ENCODE assay signal across 1 cellular context in the genomic region with DNA sequence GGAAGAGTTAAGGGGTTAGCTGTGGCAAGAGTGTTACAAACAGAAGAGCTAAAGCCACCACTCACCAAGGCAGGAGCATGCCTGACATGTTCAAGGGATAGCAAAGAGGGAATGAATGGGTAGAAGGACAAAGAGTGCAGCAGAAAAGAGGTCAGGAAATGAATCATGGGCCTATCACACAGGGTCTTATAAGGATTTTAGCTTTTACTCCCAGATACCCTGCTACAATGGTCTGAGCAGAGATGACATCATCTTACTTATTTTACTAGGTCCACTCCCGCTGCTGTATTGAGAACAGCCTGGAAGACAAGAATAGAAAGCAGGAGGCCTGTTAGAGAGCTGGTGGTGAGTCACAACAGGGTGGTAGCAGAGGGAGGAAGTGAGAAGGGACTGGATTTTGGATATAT.
TF ChIP-seq lines count a peak whose summit lies in the region.

No MANE protein-coding gene starts in this region.

TF ChIP-seq in PFSK-1, 5 proteins besides CTCF, POLR2A, EP300 and RAD21 (continued from another document):
- TF ChIP-seq, protein P1, sequence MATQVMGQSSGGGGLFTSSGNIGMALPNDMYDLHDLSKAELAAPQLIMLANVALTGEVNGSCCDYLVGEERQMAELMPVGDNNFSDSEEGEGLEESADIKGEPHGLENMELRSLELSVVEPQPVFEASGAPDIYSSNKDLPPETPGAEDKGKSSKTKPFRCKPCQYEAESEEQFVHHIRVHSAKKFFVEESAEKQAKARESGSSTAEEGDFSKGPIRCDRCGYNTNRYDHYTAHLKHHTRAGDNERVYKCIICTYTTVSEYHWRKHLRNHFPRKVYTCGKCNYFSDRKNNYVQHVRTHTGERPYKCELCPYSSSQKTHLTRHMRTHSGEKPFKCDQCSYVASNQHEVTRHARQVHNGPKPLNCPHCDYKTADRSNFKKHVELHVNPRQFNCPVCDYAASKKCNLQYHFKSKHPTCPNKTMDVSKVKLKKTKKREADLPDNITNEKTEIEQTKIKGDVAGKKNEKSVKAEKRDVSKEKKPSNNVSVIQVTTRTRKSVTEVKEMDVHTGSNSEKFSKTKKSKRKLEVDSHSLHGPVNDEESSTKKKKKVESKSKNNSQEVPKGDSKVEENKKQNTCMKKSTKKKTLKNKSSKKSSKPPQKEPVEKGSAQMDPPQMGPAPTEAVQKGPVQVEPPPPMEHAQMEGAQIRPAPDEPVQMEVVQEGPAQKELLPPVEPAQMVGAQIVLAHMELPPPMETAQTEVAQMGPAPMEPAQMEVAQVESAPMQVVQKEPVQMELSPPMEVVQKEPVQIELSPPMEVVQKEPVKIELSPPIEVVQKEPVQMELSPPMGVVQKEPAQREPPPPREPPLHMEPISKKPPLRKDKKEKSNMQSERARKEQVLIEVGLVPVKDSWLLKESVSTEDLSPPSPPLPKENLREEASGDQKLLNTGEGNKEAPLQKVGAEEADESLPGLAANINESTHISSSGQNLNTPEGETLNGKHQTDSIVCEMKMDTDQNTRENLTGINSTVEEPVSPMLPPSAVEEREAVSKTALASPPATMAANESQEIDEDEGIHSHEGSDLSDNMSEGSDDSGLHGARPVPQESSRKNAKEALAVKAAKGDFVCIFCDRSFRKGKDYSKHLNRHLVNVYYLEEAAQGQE (IDR thresholded peaks at IDR 0.05; ENCODE audit: insufficient read depth in 1 of 2, low read depth in 2 of 2, low read length in 2 of 2) = no peak
- TF ChIP-seq TAF1 (IDR thresholded peaks at IDR 0.05; ENCODE audit: borderline replicate concordance, insufficient read depth, low read length) (no peak), SIN3A (IDR thresholded peaks at IDR 0.05; ENCODE audit: borderline replicate concordance, insufficient read depth, low read length) (no peak), POLR2AphosphoS5 (IDR thresholded peaks at IDR 0.05; ENCODE audit: low read depth, low read length) (peak; percentile 55; the same call in 1 of the 2 replicates)
TF ChIP-seq in PFSK-1: peak in this region for 1.
